Comparison of ENCODE assay signal across 33 cellular contexts in the genomic region with DNA sequence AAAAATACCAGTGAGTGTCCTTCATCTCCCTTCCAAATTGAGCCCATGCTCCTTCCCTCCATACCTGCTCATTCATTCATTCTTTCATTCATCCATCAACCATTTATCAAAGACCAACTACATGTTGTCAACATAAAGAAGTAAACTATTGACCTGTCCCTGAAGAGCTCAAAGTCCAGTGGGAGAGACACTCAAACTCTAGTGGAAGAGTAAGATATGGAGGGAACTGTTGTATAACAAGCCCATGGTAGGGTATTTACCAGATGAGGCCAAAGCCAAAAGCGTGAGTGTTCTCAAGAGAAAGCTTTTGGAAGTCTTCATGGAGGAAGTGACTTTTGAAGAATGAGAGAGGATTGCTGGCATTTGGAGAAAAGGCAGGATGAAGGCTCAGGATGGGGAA.
DNase-seq lines count a peak whose midpoint lies in the region; ATAC-seq, FAIRE-seq and TF ChIP-seq lines count a peak whose summit lies in the region.
"Had no signal": no experiment of that assay in that cellular context is flagged by ENCODE, and none has a peak within 500 bp of the region (broad histone marks: within the 10 kb centered on the region; RNA-seq: fewer than 3 reads in every experiment).

No MANE protein-coding gene starts in this region.

- TF ChIP-seq CTCF in HepG2 (CRISPR knock-in tag; IDR thresholded peaks at IDR 0.05), result no peak
- TF ChIP-seq CTCF in liver (IDR thresholded peaks at IDR 0.05; ENCODE audit: low read depth, low read length, missing input control), result no peak

- peak; percentile 36; the same call in 1 of the 3 replicates for ATAC-seq in HepG2
- ATAC-seq: A549; CD8-positive, alpha-beta T cell had no signal

- H3K4me2 ChIP-seq in HepG2 (ENCODE audit: low read depth, low read length), result no peak overlapping the region
- H3K4me2 ChIP-seq in mesendoderm (ENCODE audit: low read length), result no peak overlapping the region
- H3K4me2 ChIP-seq: A549; BLaER1; BLaER1 treated with 17β-estradiol and CSF1 and Interleukin-3, amounts not matched to agents 10 nM and 100 nM had no signal

- no peak overlapping the region for H3K56ac ChIP-seq in mesendoderm (ENCODE audit: low read length)

- no peaks in the 10 kb centered on the region for H3K9me3 ChIP-seq in HepG2 (ENCODE audit: low read length)
- H3K9me3 ChIP-seq in liver (ENCODE audit: control insufficient read depth in 4 of 4, low read length in 3 of 4), result no peaks in the 10 kb centered on the region
- H3K9me3 ChIP-seq: A549, BE2C, Caco-2 had no signal

- H3K27me3 ChIP-seq in HepG2 (ENCODE audit: control insufficient read depth in 1 of 2, insufficient read depth in 2 of 2, low read length in 2 of 2), result no peaks in the 10 kb centered on the region
- H3K27me3 ChIP-seq in liver (ENCODE audit: control insufficient read depth in 4 of 4, insufficient read depth in 4 of 4, low read length in 3 of 4), result no peaks in the 10 kb centered on the region
- H3K27me3 ChIP-seq in mesendoderm (ENCODE audit: insufficient read depth, low read length, poor library complexity), result no peaks in the 10 kb centered on the region
- H3K27me3 ChIP-seq: BLaER1; BLaER1 treated with 17β-estradiol and CSF1 and Interleukin-3, amounts not matched to agents 10 nM and 100 nM had no signal

- DNase-seq in GM12892 (ENCODE audit: insufficient read length), result no peak
- DNase-seq in HepG2 (ENCODE audit: low spot score), result peak; percentile 5
- DNase-seq in inferior parietal cortex (ENCODE audit: extremely low spot score), result no peak
- DNase-seq in mesendoderm, result no peak
- DNase-seq in NCI-H2029 (lab: John Stamatoyannopoulos, UW), result no peak
- DNase-seq: 8988T; ACHN; AML-193; BE2C; C1 segment of cervical spinal cord; Caco-2; Calu3; CD4-positive, alpha-beta memory T cell; CD4-positive, alpha-beta T cell; CD4-positive, CD25-positive, alpha-beta regulatory T cell; CD8-positive, alpha-beta memory T cell; CD8-positive, alpha-beta T cell; COR-L47; DMS 273 treated with DMSO at 0.1 percent for 48 hours; DMS153; DMS53; DMS79; DMS79 treated with DMSO at 0.1 percent for 48 hours; DND-41; EL had no signal

- no peak overlapping the region for H3K4ac ChIP-seq in mesendoderm (ENCODE audit: low read depth, low read length)

- no peak overlapping the region for H4K5ac ChIP-seq in mesendoderm (ENCODE audit: low read length)

- H3K4me1 ChIP-seq in HepG2 (ENCODE audit: insufficient read depth, low read length) (peaks cover 14% of the 10 kb centered on the region), liver (ENCODE audit: control insufficient read depth in 4 of 4, insufficient read depth in 4 of 4, low read length in 3 of 4) (peaks cover 0 to 4% (median 0%) of the 10 kb centered on the region in 4 donors), mesendoderm (ENCODE audit: control insufficient read depth, low read depth, low read length) (no peaks in the 10 kb centered on the region)
- H3K4me1 ChIP-seq: A549, BE2C, Caco-2 had no signal

- H4K8ac ChIP-seq in mesendoderm (ENCODE audit: low read depth, low read length), result no peak overlapping the region

- POLR2A ChIA-PET in HepG2 (lab: Yijun Ruan, JAX), result no interaction called here

- TF ChIP-seq EP300 in HepG2 (IDR thresholded peaks at IDR 0.05; ENCODE audit: low read depth in 2 of 2, low read length in 2 of 2) (peak in 1 of 2 experiments; percentile 18; a peak in 1 of 4 replicates), HepG2 (CRISPR knock-in tag; IDR thresholded peaks at IDR 0.05; ENCODE audit: borderline replicate concordance) (no peak)

- no peak overlapping the region for H2BK15ac ChIP-seq in mesendoderm (replicated peaks; ENCODE audit: low read depth)

- H2BK120ac ChIP-seq in mesendoderm (ENCODE audit: low read depth, low read length), result no peak overlapping the region

- no peak overlapping the region for H3K18ac ChIP-seq in mesendoderm (ENCODE audit: low read length)

- H3K27ac ChIP-seq in HepG2 (ENCODE audit: extremely low read length, insufficient read depth, low read length) (no peak overlapping the region), liver (ENCODE audit: low read depth in 1 of 2, low read length in 2 of 2) (no peak overlapping the region), mesendoderm (ENCODE audit: low read depth, low read length) (no peak overlapping the region)
- H3K27ac ChIP-seq: 22Rv1; A549; BLaER1; BLaER1 treated with 17β-estradiol and CSF1 and Interleukin-3, amounts not matched to agents 10 nM and 100 nM; C4-2B had no signal

- no peaks in the 10 kb centered on the region for H3K79me1 ChIP-seq in mesendoderm (ENCODE audit: low read length)

- H3K4me3 ChIP-seq in HepG2 (replicated peaks in 1 of 3; ENCODE audit: insufficient read depth in 1 of 3, low read depth in 2 of 3, low read length in 3 of 3) (no peak overlapping the region), liver (ENCODE audit: low read depth in 1 of 3, low read length in 3 of 3) (no peak overlapping the region), mesendoderm (ENCODE audit: low read length) (no peak overlapping the region)
- H3K4me3 ChIP-seq: A549; BLaER1; BLaER1 treated with 17β-estradiol and CSF1 and Interleukin-3, amounts not matched to agents 10 nM and 100 nM had no signal

- FAIRE-seq in GM12892 (lab: Jason Lieb, UNC), result peak; percentile 24
- FAIRE-seq in HepG2 (lab: Jason Lieb, UNC), result peak; percentile 12
- FAIRE-seq: A204.1, A549, D721Med had no signal

- H3K23ac ChIP-seq in mesendoderm (ENCODE audit: low read length), result no peak overlapping the region

- H2AFZ ChIP-seq in HepG2 (ENCODE audit: low read length), result no peak overlapping the region

- CTCF ChIA-PET in HepG2 (lab: Yijun Ruan, JAX; ENCODE audit: low intra/inter-chr PET ratio, low total read pairs), result no interaction called here

- TF ChIP-seq RAD21 in HepG2 (CRISPR knock-in tag; IDR thresholded peaks at IDR 0.05), result no peak
- no peak for TF ChIP-seq RAD21 in liver (IDR thresholded peaks at IDR 0.05)

- H3K36me3 ChIP-seq in HepG2 (replicated peaks in 1 of 2; ENCODE audit: control insufficient read depth in 1 of 2, insufficient read depth in 2 of 2, low read length in 2 of 2), result no peaks in the 10 kb centered on the region
- no peaks in the 10 kb centered on the region for H3K36me3 ChIP-seq in liver (ENCODE audit: control insufficient read depth in 4 of 4, insufficient read depth in 3 of 4, low read depth in 1 of 4, low read length in 3 of 4)
- no peaks in the 10 kb centered on the region for H3K36me3 ChIP-seq in mesendoderm (ENCODE audit: control insufficient read depth, insufficient read depth, low read length)
- H3K36me3 ChIP-seq: BE2C; BLaER1; BLaER1 treated with 17β-estradiol and CSF1 and Interleukin-3, amounts not matched to agents 10 nM and 100 nM had no signal

- H3K79me2 ChIP-seq in HepG2 (ENCODE audit: insufficient read depth, low read length) (no peaks in the 10 kb centered on the region), mesendoderm (ENCODE audit: control insufficient read depth, insufficient read depth, low read length) (no peaks in the 10 kb centered on the region)

- H2AK5ac ChIP-seq in mesendoderm (ENCODE audit: low read length), result no peak overlapping the region

- 65% methylated on average over 1 of the region's 1 CpG for WGBS in HepG2 (ENCODE audit: low lambda C conversion rate)
- WGBS in liver, result 93% methylated on average over 1 of the region's 1 CpG
- WGBS in mesendoderm (ENCODE audit: extremely low coverage, insufficient coverage, low lambda C conversion rate), result no CpG with 5 or more reads among the region's 1 CpG

- H3K9ac ChIP-seq in HepG2 (ENCODE audit: insufficient read depth, low read depth, low read length), result no peak overlapping the region
- H3K9ac ChIP-seq in liver (ENCODE audit: low read depth in 1 of 2, low read length in 2 of 2), result no peak overlapping the region
- H3K9ac ChIP-seq in mesendoderm (ENCODE audit: low read length), result no peak overlapping the region
- H3K9ac ChIP-seq: BLaER1; BLaER1 treated with 17β-estradiol and CSF1 and Interleukin-3, amounts not matched to agents 10 nM and 100 nM had no signal

- TF ChIP-seq POLR2A in GM12892 (IDR thresholded peaks at IDR 0.05; ENCODE audit: low read depth, low read length) (no peak), HepG2 (IDR thresholded peaks at IDR 0.05; ENCODE audit: insufficient read depth in 1 of 2, low read depth in 2 of 2, low read length in 2 of 2) (no peak)

- H2BK5ac ChIP-seq in mesendoderm (ENCODE audit: low read length), result no peak overlapping the region

- intact Hi-C loops in HepG2 (cut with micrococcal nuclease; ENCODE audit: unreplicated experiment), result no loop called here

- H4K20me1 ChIP-seq in HepG2 (ENCODE audit: insufficient read depth, low read length), result no peaks in the 10 kb centered on the region
- H4K20me1 ChIP-seq: BLaER1; BLaER1 treated with 17β-estradiol and CSF1 and Interleukin-3, amounts not matched to agents 10 nM and 100 nM had no signal

- BruUV-seq in HepG2 (replicated peaks; lab: Mats Ljungman, UMichigan), result no TSS peak

- in situ Hi-C loops in HepG2 (cut with HindIII; ENCODE audit: extremely low pct_ligation_motif_present, low pct_unique_long_range_greater_than_20kb), result no loop called here

TF ChIP-seq in liver, 16 proteins besides CTCF, POLR2A, EP300 and RAD21 (continues in another document):
- TF ChIP-seq, protein P1, sequence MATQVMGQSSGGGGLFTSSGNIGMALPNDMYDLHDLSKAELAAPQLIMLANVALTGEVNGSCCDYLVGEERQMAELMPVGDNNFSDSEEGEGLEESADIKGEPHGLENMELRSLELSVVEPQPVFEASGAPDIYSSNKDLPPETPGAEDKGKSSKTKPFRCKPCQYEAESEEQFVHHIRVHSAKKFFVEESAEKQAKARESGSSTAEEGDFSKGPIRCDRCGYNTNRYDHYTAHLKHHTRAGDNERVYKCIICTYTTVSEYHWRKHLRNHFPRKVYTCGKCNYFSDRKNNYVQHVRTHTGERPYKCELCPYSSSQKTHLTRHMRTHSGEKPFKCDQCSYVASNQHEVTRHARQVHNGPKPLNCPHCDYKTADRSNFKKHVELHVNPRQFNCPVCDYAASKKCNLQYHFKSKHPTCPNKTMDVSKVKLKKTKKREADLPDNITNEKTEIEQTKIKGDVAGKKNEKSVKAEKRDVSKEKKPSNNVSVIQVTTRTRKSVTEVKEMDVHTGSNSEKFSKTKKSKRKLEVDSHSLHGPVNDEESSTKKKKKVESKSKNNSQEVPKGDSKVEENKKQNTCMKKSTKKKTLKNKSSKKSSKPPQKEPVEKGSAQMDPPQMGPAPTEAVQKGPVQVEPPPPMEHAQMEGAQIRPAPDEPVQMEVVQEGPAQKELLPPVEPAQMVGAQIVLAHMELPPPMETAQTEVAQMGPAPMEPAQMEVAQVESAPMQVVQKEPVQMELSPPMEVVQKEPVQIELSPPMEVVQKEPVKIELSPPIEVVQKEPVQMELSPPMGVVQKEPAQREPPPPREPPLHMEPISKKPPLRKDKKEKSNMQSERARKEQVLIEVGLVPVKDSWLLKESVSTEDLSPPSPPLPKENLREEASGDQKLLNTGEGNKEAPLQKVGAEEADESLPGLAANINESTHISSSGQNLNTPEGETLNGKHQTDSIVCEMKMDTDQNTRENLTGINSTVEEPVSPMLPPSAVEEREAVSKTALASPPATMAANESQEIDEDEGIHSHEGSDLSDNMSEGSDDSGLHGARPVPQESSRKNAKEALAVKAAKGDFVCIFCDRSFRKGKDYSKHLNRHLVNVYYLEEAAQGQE (IDR thresholded peaks at IDR 0.05), result no peak
- no peak for TF ChIP-seq SP1 (IDR thresholded peaks at IDR 0.05)
- TF ChIP-seq HNF4A (conservative IDR thresholded peaks at IDR 0.05), result peak; percentile 41 to 50
- TF ChIP-seq NR2F2 (IDR thresholded peaks at IDR 0.05), result no peak
- TF ChIP-seq TAF1 (conservative IDR thresholded peaks at IDR 0.05), result no peak
- no peak for TF ChIP-seq YY1 (IDR thresholded peaks at IDR 0.05)
